10 cellular contexts compared by ENCODE assay signal in the genomic region with DNA sequence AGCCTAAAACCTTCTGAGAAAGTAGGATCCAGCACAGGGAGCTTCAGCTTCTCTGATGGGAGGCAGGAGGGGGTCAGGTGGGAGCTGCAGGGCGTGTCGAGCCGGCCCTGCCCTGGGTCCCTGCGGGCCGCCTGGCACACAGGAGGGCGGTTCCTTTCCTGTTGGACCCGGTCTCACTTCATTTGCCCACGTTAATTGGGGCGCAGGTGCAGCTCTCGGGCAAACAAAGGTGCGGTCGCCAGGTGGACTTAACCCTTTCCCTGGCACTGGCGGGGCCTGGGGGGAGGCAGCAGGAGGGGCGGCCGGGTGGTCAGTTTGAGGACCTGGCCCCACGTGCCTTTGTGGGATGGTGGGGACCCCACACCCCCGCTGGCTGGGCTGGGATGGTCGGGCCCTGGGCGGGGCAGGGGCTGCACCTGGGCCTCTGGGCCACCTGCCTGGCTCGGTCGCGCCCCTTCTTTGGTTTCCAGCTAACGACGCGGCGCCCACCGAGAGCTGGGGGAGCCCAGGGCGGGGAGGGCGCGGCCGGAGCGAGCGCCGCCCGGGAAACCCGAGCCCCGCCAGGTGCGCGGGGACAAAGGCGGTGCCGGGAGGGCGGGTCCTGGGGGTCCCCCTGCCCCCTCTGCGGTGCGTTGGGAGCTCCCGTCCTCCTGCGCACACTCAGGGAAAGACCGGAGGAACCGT. TPM values are rescaled to one million over a fixed set of nuclear protein-coding genes. Genes with fewer than 3 reads are reported as not detected.
A peak's percentile ranks its signal among the peaks of the same experiment; 100 is the strongest.
DNase-seq lines count a peak whose midpoint lies in the region; ATAC-seq, FAIRE-seq and TF ChIP-seq lines count a peak whose summit lies in the region.
"Had no signal": no experiment of that assay in that cellular context is flagged by ENCODE, and none has a peak within 500 bp of the region (broad histone marks: within the 10 kb centered on the region; RNA-seq: fewer than 3 reads in every experiment).

No MANE protein-coding gene starts in this region.

- no peaks in the 10 kb centered on the region for H4K20me1 ChIP-seq in PC-9 (ENCODE audit: insufficient read depth)

- no peaks in the 10 kb centered on the region for H3K9me2 ChIP-seq in PC-9 (ENCODE audit: insufficient read depth)

- no peak overlapping the region for H3K27ac ChIP-seq in PC-9
- H3K27ac ChIP-seq: brain microvascular endothelial cell had no signal

- CTCF ChIA-PET in PC-9 (lab: Charles Lee), result interaction anchor here (0.6 kb wide), 2 partner anchors 50 to 101 kb away, joined by 3 to 10 read pairs; no protein-coding TSS in a partner anchor

- H3K4me3 ChIP-seq in PC-9, result peak overlapping the region; percentile 55; the same call in 1 of the 2 replicates
- no peak overlapping the region for H3K4me3 ChIP-seq in mucosa of descending colon

- H3K4me1 ChIP-seq in PC-9 (replicated peaks; ENCODE audit: insufficient read depth) (peaks cover 33% of the 10 kb centered on the region), mucosa of descending colon (ENCODE audit: low read depth) (peaks cover 34% of the 10 kb centered on the region)

- H3K9me3 ChIP-seq in PC-9 (ENCODE audit: insufficient read depth, low read depth) (no peaks in the 10 kb centered on the region), mucosa of descending colon (no peaks in the 10 kb centered on the region)

- DNase-seq in DMS79 treated with DMSO at 0.1 percent for 48 hours (lab: John Stamatoyannopoulos, UW) (peak; percentile 94), PC-9 (peak; percentile 40 to 64), mucosa of descending colon (peak; percentile 91 to 93 (median 91)), KBM-7 (no peak), H54 (ENCODE audit: insufficient read length, low spot score) (no peak)
- DNase-seq: brain microvascular endothelial cell had no signal

- no peak overlapping the region for H2AFZ ChIP-seq in PC-9

- no TSS peak for BruUV-seq in PC-9 (replicated peaks; lab: Mats Ljungman, UMichigan)

- ATAC-seq in HG03432 (IDR thresholded peaks at IDR 0.05; ENCODE audit: unreplicated experiment) (peak; percentile 28), mucosa of descending colon (peak; percentile 76), GM21786 (IDR thresholded peaks at IDR 0.05; ENCODE audit: unreplicated experiment) (no peak), GM18861 (IDR thresholded peaks at IDR 0.05; ENCODE audit: unreplicated experiment) (no peak)

- no peaks in the 10 kb centered on the region for H3K79me2 ChIP-seq in PC-9 (ENCODE audit: low read depth)

- POLR2A ChIA-PET in PC-9 (lab: Charles Lee; ENCODE audit: unreplicated experiment), result interaction anchor here (0.6 to 0.7 kb wide), 4 partner anchors 10 to 101 kb away, joined by 3 to 19 read pairs (median 6); no protein-coding TSS in a partner anchor

- H3K36me3 ChIP-seq in PC-9 (ENCODE audit: low read depth) (no peaks in the 10 kb centered on the region), mucosa of descending colon (ENCODE audit: low read depth) (no peaks in the 10 kb centered on the region)
- H3K36me3 ChIP-seq: brain microvascular endothelial cell had no signal

- intact Hi-C loops in PC-9 (cut with micrococcal nuclease; ENCODE audit: unreplicated experiment), result no loop called here
- intact Hi-C loops in mucosa of descending colon (cut with DNase I, micrococcal nuclease), result no loop called here

- FAIRE-seq in H54 (lab: Jason Lieb, UNC), result no peak
- FAIRE-seq: islet of Langerhans had no signal

- H3K4me2 ChIP-seq in PC-9, result peak overlapping the region; percentile 84

- no peak for TF ChIP-seq POLR2A in H54 (IDR thresholded peaks at IDR 0.05; ENCODE audit: low read depth, low read length)

- H3F3A ChIP-seq in PC-9 (ENCODE audit: insufficient read depth, low read depth), result peaks cover 13% of the 10 kb centered on the region; the same call in 1 of the 2 replicates

- H3K27me3 ChIP-seq in PC-9 (ENCODE audit: insufficient read depth, low read depth), result no peaks in the 10 kb centered on the region

- TF ChIP-seq CTCF in PC-9 (conservative IDR thresholded peaks at IDR 0.05) (no peak), mucosa of descending colon (IDR thresholded peaks at IDR 0.05) (no peak)

- in situ Hi-C loops in KBM-7 (cut with MboI; ENCODE audit: low pct_unique_long_range_greater_than_20kb, low sequenced_read_pairs), result loop anchor here (25.0 kb wide), 1 partner anchor 101 kb away; the partner anchor contains the start of genes B3GALT6, C1QTNF12 and SDF4

RNA-seq across cellular contexts. Expression of gene C1orf159, which starts 20.8 kb away (rescaled TPM):
- total RNA-seq in PC-9 (2021) (26.6 and 31.1 TPM in 2 replicates), mucosa of descending colon (10 to 100 TPM; 18.4 to 25.3 (median 24.0) TPM)

RNA-seq across cellular contexts. Expression of gene TTLL10, which starts 37.0 kb away (rescaled TPM):
- total RNA-seq in PC-9 (2021) (4.0 and 5.8 TPM in 2 replicates), mucosa of descending colon (1 to 10 TPM in 2 of 3 donors, under 1 TPM in 1; 0.32 to 4.4 (median 1.8) TPM)

Comparison
In these comparisons a context has a peak if more than half of its experiments do, and no peak if none do; other contexts are left out.
1. DNase-seq: peak in DMS79 treated with DMSO at 0.1 percent for 48 hours (single experiment), PC-9 (2 of 2) and mucosa of descending colon (3 of 3); none in KBM-7 (single experiment) and H54 (single experiment).
2. ATAC-seq: peak in HG03432 (single experiment) and mucosa of descending colon (single experiment); none in GM21786 (single experiment) and GM18861 (single experiment).